Comparison of ENCODE assay signal across 26 cellular contexts in genomic region chr18:78739843-78740677, GRCh38.
DNase-seq lines count a peak whose midpoint lies in the region; ATAC-seq and TF ChIP-seq lines count a peak whose summit lies in the region.
"Had no signal": no experiment of that assay in that cellular context is flagged by ENCODE, and none has a peak within 500 bp of the region (broad histone marks: within the 10 kb centered on the region; RNA-seq: fewer than 3 reads in every experiment).

No MANE protein-coding gene starts in this region.

- H3K27ac ChIP-seq in Peyer's patch: no peak overlapping the region
- H3K27ac ChIP-seq: 22Rv1 had no signal

- TF ChIP-seq CTCF in Peyer's patch (IDR thresholded peaks at IDR 0.05): no peak

- H3K36me3 ChIP-seq in Peyer's patch: no peaks in the 10 kb centered on the region

- H3K9me3 ChIP-seq in Peyer's patch: no peaks in the 10 kb centered on the region

- H3K4me1 ChIP-seq in Peyer's patch: no peaks in the 10 kb centered on the region

- no peak for ATAC-seq in left lobe of liver
- ATAC-seq in stimulated activated naive CD8-positive, alpha-beta T cell treated with anti-CD3 and anti-CD28 coated beads, Interleukin-15, Interleukin-2, amounts not matched to agents 100 U/mL and 50 U/mL, for 24 hours: no peak
- ATAC-seq: K562, PC-3 had no signal

- no peaks in the 10 kb centered on the region for H3K27me3 ChIP-seq in Peyer's patch

- intact Hi-C loops in posterior vena cava (cut with DNase I): no loop called here

- peak; percentile 33 for DNase-seq in activated CD8-positive, alpha-beta memory T cell treated with anti-CD3 and anti-CD28 coated beads for 24 hours
- no peak for DNase-seq in activated CD8-positive, alpha-beta memory T cell treated with anti-CD3 and anti-CD28 coated beads, Interleukin-2, amount 50 U/mL, for 4 hours
- DNase-seq in Peyer's patch (peak in 2 of 3 donors; percentile 18 to 23), left lobe of liver (ENCODE audit: low spot score) (peak; percentile 26), posterior vena cava (ENCODE audit: low spot score) (peak; percentile 66), SW480 (ENCODE audit: low spot score) (no peak), NCI-H2196 treated with DMSO at 0.1 percent for 48 hours (lab: John Stamatoyannopoulos, UW; ENCODE audit: unreplicated experiment) (no peak)
- no peak for DNase-seq in stimulated activated naive CD8-positive, alpha-beta T cell treated with anti-CD3 and anti-CD28 coated beads, Interleukin-15, Interleukin-2, amounts not matched to agents 100 U/mL and 50 U/mL, for 24 hours
- DNase-seq: CD8-positive, alpha-beta memory T cell; DMS 273 treated with DMSO at 0.1 percent for 48 hours; DMS79; GF-D8; Kasumi-1; MV-4-11; NCI-H1105; NCI-H1436 treated with DMSO at 0.1 percent for 48 hours; NCI-H1930; NCI-H2107; NCI-H446; NCI-H526; NCI-H82; NK-92 treated with Interleukin-12 subunit alpha and Interleukin-12 subunit beta, amount 100 ng/mL, for 24 hours; PC-3; SHP77 had no signal

- H3K4me3 ChIP-seq in Peyer's patch: no peak overlapping the region
- H3K4me3 ChIP-seq: K562 had no signal

- TF ChIP-seq POLR2A in Peyer's patch (IDR thresholded peaks at IDR 0.05): no peak

Comparison
In these comparisons a context has a peak if more than half of its experiments do, and no peak if none do; other contexts are left out.
1. DNase-seq: peak in activated CD8-positive, alpha-beta memory T cell treated with anti-CD3 and anti-CD28 coated beads for 24 hours (single experiment), Peyer's patch (2 of 3), left lobe of liver (single experiment) and posterior vena cava (single experiment); none in activated CD8-positive, alpha-beta memory T cell treated with anti-CD3 and anti-CD28 coated beads, Interleukin-2, amount 50 U/mL, for 4 hours (single experiment), SW480 (single experiment), NCI-H2196 treated with DMSO at 0.1 percent for 48 hours (single experiment) and stimulated activated naive CD8-positive, alpha-beta T cell treated with anti-CD3 and anti-CD28 coated beads, Interleukin-15, Interleukin-2, amounts not matched to agents 100 U/mL and 50 U/mL, for 24 hours (single experiment).